Comparison of ENCODE assay signal across 8 cellular contexts in the genomic region with DNA sequence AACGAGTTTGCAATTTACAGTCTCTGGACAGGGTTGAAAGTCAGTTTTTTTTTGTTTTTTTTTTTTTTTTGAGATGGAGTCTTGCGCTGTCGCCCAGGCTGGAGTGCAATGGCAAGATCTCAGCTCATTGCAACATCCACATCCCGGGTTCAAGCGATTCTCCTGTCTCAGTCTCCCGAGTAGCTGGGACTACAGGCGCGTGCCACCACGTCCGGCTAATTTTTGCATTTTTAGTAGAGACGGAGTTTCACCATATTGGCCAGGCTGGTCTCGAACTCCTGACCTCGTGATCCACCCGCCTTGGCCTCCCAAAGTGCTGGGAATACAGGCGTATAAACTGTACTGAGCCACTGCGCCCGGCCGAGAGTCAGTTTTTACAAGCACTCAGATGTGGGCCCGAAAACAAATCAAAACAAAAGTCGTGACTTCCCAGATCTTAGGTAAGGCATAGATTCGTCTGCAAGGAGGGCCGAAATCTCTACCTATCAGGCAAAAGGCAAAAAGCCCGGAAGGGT. TPM values are rescaled to one million over a fixed set of nuclear protein-coding genes. Genes with fewer than 3 reads are reported as not detected.
A peak's percentile ranks its signal among the peaks of the same experiment; 100 is the strongest.
DNase-seq lines count a peak whose midpoint lies in the region; ATAC-seq and TF ChIP-seq lines count a peak whose summit lies in the region.
"Not testable (repeated sequence)": the region's sequence is repeated elsewhere in the genome, so short reads cannot be mapped to it uniquely, and the experiment has no call there.

No MANE protein-coding gene starts in this region.

- not testable (repeated sequence) for ATAC-seq in RWPE2 (ENCODE audit: low read depth); activated naive CD4-positive, alpha-beta T cell treated with anti-CD3 and anti-CD28 coated beads, Interleukin-2, amount 50 U/mL, for 72 hours
- peak in 1 of 4 donors; percentile 1 for ATAC-seq in heart left ventricle

- H3K27ac ChIP-seq in RWPE2 (ENCODE audit: poor library complexity, severe bottlenecking), result peak overlapping the region; percentile 71
- H3K27ac ChIP-seq in colonic mucosa, result peak overlapping the region; percentile 97
- H3K27ac ChIP-seq in heart left ventricle, result peak overlapping the region; percentile 65 to 98 (median 94)
- H3K27ac ChIP-seq in mesodermal cell (ENCODE audit: low read depth, low read length, severe bottlenecking), result peak overlapping the region; percentile 92
- peak overlapping the region; percentile 73 to 97 (median 92) for H3K27ac ChIP-seq in tibial nerve

- TF ChIP-seq EP300 in tibial nerve (IDR thresholded peaks at IDR 0.05), result not testable (repeated sequence)

- H3K4me1 ChIP-seq in ES-I3 (ENCODE audit: insufficient read depth, low read length) (peaks cover 10% of the 10 kb centered on the region), heart left ventricle (peaks cover 0 to 30% (median 17%) of the 10 kb centered on the region in 12 donors), tibial nerve (peaks cover 0 to 31% (median 0%) of the 10 kb centered on the region in 4 donors)
- H3K4me1 ChIP-seq in RWPE2 (ENCODE audit: insufficient read depth, poor library complexity, severe bottlenecking); colonic mucosa; mesodermal cell (ENCODE audit: control insufficient read depth, insufficient read depth, low read length, poor library complexity, severe bottlenecking): not testable (repeated sequence)

- H3K4me3 ChIP-seq in RWPE2 (ENCODE audit: severe bottlenecking) (peak overlapping the region; percentile 43), colonic mucosa (peak overlapping the region; percentile 58), heart left ventricle (peak overlapping the region; percentile 55 to 85 (median 74)), mesodermal cell (ENCODE audit: extremely low read depth, insufficient read depth, low read length, poor library complexity, severe bottlenecking) (peak overlapping the region; percentile 68), tibial nerve (peak overlapping the region; percentile 59 to 77 (median 67))

- H3K27me3 Mint-ChIP-seq in progenitor cell of endocrine pancreas, result peaks cover 24% of the 10 kb centered on the region

- WGBS in heart left ventricle, 4 donors, result 43 to 58% (median 54%) methylated on average over 23 of the region's 23 CpGs
- WGBS in mesodermal cell (ENCODE audit: insufficient coverage in 2 of 2), 2 experiments, result 72 to 75% methylated on average over 21 to 22 of the region's 23 CpGs
- 58 to 67% methylated on average over 23 of the region's 23 CpGs for WGBS in tibial nerve, 2 donors

- H3K9ac ChIP-seq in ES-I3 (ENCODE audit: low read depth, low read length) (peak overlapping the region; percentile 86; the same call in 1 of the 2 replicates), colonic mucosa (ENCODE audit: low read depth in 2 of 2, low read length in 2 of 2) (peak overlapping the region in 1 of 2 donors; percentile 98)

- not testable (repeated sequence) for DNase-seq in RWPE2 (ENCODE audit: low spot score); activated naive CD4-positive, alpha-beta T cell treated with anti-CD3 and anti-CD28 coated beads, Interleukin-2, amount 50 U/mL, for 72 hours (ENCODE audit: low spot score in 2 of 2); colonic mucosa; heart left ventricle; progenitor cell of endocrine pancreas (ENCODE audit: low spot score, unreplicated experiment); tibial nerve (ENCODE audit: low spot score in 2 of 2)

- TF ChIP-seq CTCF in RWPE2 (IDR thresholded peaks at IDR 0.05; ENCODE audit: poor library complexity, severe bottlenecking); colonic mucosa (IDR thresholded peaks at IDR 0.05); heart left ventricle (IDR thresholded peaks at IDR 0.05); progenitor cell of endocrine pancreas (IDR thresholded peaks at IDR 0.05; ENCODE audit: unreplicated experiment); tibial nerve (IDR thresholded peaks at IDR 0.05): not testable (repeated sequence)

- intact Hi-C loops in colonic mucosa (cut with DNase I), result not testable (repeated sequence)
- intact Hi-C loops in heart left ventricle (cut with DNase I), result loop anchor here in 4 of 10 donors (10.0 kb wide), 5 partner anchors 130 to 580 kb away; no protein-coding TSS in a partner anchor

- H3K4me1 Mint-ChIP-seq in progenitor cell of endocrine pancreas (ENCODE audit: low read depth), result peaks cover 16% of the 10 kb centered on the region

- not testable (repeated sequence) for H3K9me3 ChIP-seq in ES-I3 (ENCODE audit: control insufficient read depth, insufficient read depth, low read length); RWPE2 (ENCODE audit: severe bottlenecking); colonic mucosa; heart left ventricle; mesodermal cell (ENCODE audit: control insufficient read depth, low read length); tibial nerve

- peak overlapping the region; percentile 87 for H3K4me3 Mint-ChIP-seq in progenitor cell of endocrine pancreas (ENCODE audit: low read depth)

- peak overlapping the region; percentile 89 for H3K27ac Mint-ChIP-seq in activated naive CD4-positive, alpha-beta T cell treated with anti-CD3 and anti-CD28 coated beads, Interleukin-2, amount 50 U/mL, for 72 hours
- peak overlapping the region; percentile 86 for H3K27ac Mint-ChIP-seq in progenitor cell of endocrine pancreas

- H3K9me3 Mint-ChIP-seq in activated naive CD4-positive, alpha-beta T cell treated with anti-CD3 and anti-CD28 coated beads, Interleukin-2, amount 50 U/mL, for 72 hours; progenitor cell of endocrine pancreas (ENCODE audit: low read depth): not testable (repeated sequence)

- TF ChIP-seq POLR2A in heart left ventricle (IDR thresholded peaks at IDR 0.05); tibial nerve (IDR thresholded peaks at IDR 0.05): not testable (repeated sequence)

- H3K36me3 Mint-ChIP-seq in activated naive CD4-positive, alpha-beta T cell treated with anti-CD3 and anti-CD28 coated beads, Interleukin-2, amount 50 U/mL, for 72 hours; progenitor cell of endocrine pancreas (ENCODE audit: insufficient read depth): not testable (repeated sequence)

- not testable (repeated sequence) for H3K27me3 ChIP-seq in RWPE2 (ENCODE audit: insufficient read depth, poor library complexity, severe bottlenecking); colonic mucosa; heart left ventricle; tibial nerve

- H3K36me3 ChIP-seq in ES-I3 (ENCODE audit: insufficient read depth, low read length); RWPE2 (ENCODE audit: low read depth); colonic mucosa; heart left ventricle; mesodermal cell (ENCODE audit: control insufficient read depth, insufficient read depth, low read length); tibial nerve: not testable (repeated sequence)

RNA-seq across cellular contexts. Expression of gene CPNE8, which starts 0.9 kb away (rescaled TPM):
- 1 to 10 TPM; 6.1 to 7.2 TPM for total RNA-seq in activated naive CD4-positive, alpha-beta T cell treated with anti-CD3 and anti-CD28 coated beads, Interleukin-2, amount 50 U/mL, for 72 hours
- total RNA-seq in colonic mucosa (10 to 100 TPM; 11.7 to 33.3 TPM), heart left ventricle (10 to 100 TPM in 1 of 9 donors, 1 to 10 TPM in 8; 2.9 to 15.1 (median 5.5) TPM), progenitor cell of endocrine pancreas (1.7 and 3.2 TPM in 2 replicates), tibial nerve (10 to 100 TPM; 16.5 to 20.7 (median 20.4) TPM)
- polyA plus RNA-seq in heart left ventricle, result 1 to 10 TPM; 3.1 to 4.5 TPM
- 13.6 TPM for polyA plus RNA-seq in mesodermal cell (2013, experiment 1 of 2)
- polyA plus RNA-seq in mesodermal cell (2013, experiment 2 of 2), result 11.9 TPM
